8 cellular contexts compared by ENCODE assay signal in genomic region chr6:33208089-33208967, GRCh38. TPM values are rescaled to one million over a fixed set of nuclear protein-coding genes. Genes with fewer than 3 reads are reported as not detected.
DNase-seq lines count a peak whose midpoint lies in the region; ATAC-seq and TF ChIP-seq lines count a peak whose summit lies in the region.

RING1 (plus strand) TSS chr6:33208500; CDS start chr6:33208823, 323 bp downstream.

- H3K4me3 Mint-ChIP-seq in activated CD4-positive, alpha-beta T cell treated with anti-CD3 and anti-CD28 coated beads, Interleukin-2, amount 10 ng/mL, durations not matched to agents 24 days and 14 days: peak within 1 kb of the TSS; percentile 89

- H3K4me1 Mint-ChIP-seq in activated CD4-positive, alpha-beta T cell treated with anti-CD3 and anti-CD28 coated beads, Interleukin-2, amount 10 ng/mL, durations not matched to agents 24 days and 14 days: peaks cover 46% of the 10 kb centered on the region

- no peaks in the 10 kb centered on the region for H3K9me3 Mint-ChIP-seq in activated CD4-positive, alpha-beta T cell treated with anti-CD3 and anti-CD28 coated beads, Interleukin-2, amount 10 ng/mL, durations not matched to agents 24 days and 14 days

- peaks cover 41% of the 10 kb centered on the region for H3K36me3 Mint-ChIP-seq in activated CD4-positive, alpha-beta T cell treated with anti-CD3 and anti-CD28 coated beads, Interleukin-2, amount 10 ng/mL, durations not matched to agents 24 days and 14 days (ENCODE audit: low read depth)

- H3K4me3 ChIP-seq in colonic mucosa: peak within 1 kb of the TSS; percentile 81

- ATAC-seq in HG02678 (IDR thresholded peaks at IDR 0.05; ENCODE audit: unreplicated experiment): peak; percentile 56
- ATAC-seq in left colon: peak; percentile 75
- ATAC-seq in HG03280 (IDR thresholded peaks at IDR 0.05; ENCODE audit: unreplicated experiment): no peak

- peaks cover 4% of the 10 kb centered on the region for H3K4me1 ChIP-seq in colonic mucosa

- no peaks in the 10 kb centered on the region for H3K27me3 ChIP-seq in colonic mucosa

- peak within 1 kb of the TSS; percentile 97 for H3K27ac Mint-ChIP-seq in activated CD4-positive, alpha-beta T cell treated with anti-CD3 and anti-CD28 coated beads, Interleukin-2, amount 10 ng/mL, durations not matched to agents 24 days and 14 days

- peak within 1 kb of the TSS; percentile 96 to 99 for H3K9ac ChIP-seq in colonic mucosa (ENCODE audit: low read depth in 2 of 2, low read length in 2 of 2)

- DNase-seq in GDM1 (lab: John Stamatoyannopoulos, UW): peak; percentile 79
- peak; percentile 18 for DNase-seq in NCI-H446 treated with DMSO at 0.1 percent for 48 hours (lab: John Stamatoyannopoulos, UW)
- DNase-seq in activated CD4-positive, alpha-beta T cell treated with anti-CD3 and anti-CD28 coated beads, Interleukin-2, amount 10 ng/mL, durations not matched to agents 24 days and 14 days: peak; percentile 97
- DNase-seq in colonic mucosa: peak; percentile 85
- DNase-seq in left colon: peak; percentile 84 to 93
- peak; percentile 65 to 83 (median 74) for DNase-seq in stimulated activated CD4-positive, alpha-beta T cell treated with anti-CD3 and anti-CD28 coated beads, Interleukin-1b, Interleukin-23, amount 100 ng/mL, for 24 hours (ENCODE audit: low read depth in 4 of 4, low spot score in 1 of 4)

- TF ChIP-seq CTCF in colonic mucosa (IDR thresholded peaks at IDR 0.05): no peak

- intact Hi-C loops in activated CD4-positive, alpha-beta T cell treated with anti-CD3 and anti-CD28 coated beads, Interleukin-2, amount 10 ng/mL, durations not matched to agents 24 days and 14 days (cut with micrococcal nuclease): loop anchor here (1.0 to 10.0 kb wide), 3 partner anchors 40 to 1474 kb away; partner anchors contain the start of genes AGPAT1, CLIC1 and RNF5
- intact Hi-C loops in colonic mucosa (cut with DNase I): no loop called here
- intact Hi-C loops in left colon (cut with DNase I, micrococcal nuclease): no loop called here

- H3K27me3 Mint-ChIP-seq in activated CD4-positive, alpha-beta T cell treated with anti-CD3 and anti-CD28 coated beads, Interleukin-2, amount 10 ng/mL, durations not matched to agents 24 days and 14 days: peaks cover 13% of the 10 kb centered on the region

- H3K9me3 ChIP-seq in colonic mucosa: no peaks in the 10 kb centered on the region

- peak within 1 kb of the TSS; percentile 85 for H3K27ac ChIP-seq in colonic mucosa

- H3K36me3 ChIP-seq in colonic mucosa: no peaks in the 10 kb centered on the region

RNA-seq across cellular contexts. Expression of gene RING1, which starts in this region (rescaled TPM):
- 44.4 and 47.6 TPM in 2 replicates for total RNA-seq in activated CD4-positive, alpha-beta T cell treated with anti-CD3 and anti-CD28 coated beads, Interleukin-2, amount 10 ng/mL, durations not matched to agents 24 days and 14 days
- 10 to 100 TPM; 24.8 to 30.9 TPM for total RNA-seq in colonic mucosa
- 10 to 100 TPM; 27.4 to 29.7 TPM for total RNA-seq in left colon

Comparison
In these comparisons a context has a peak if more than half of its experiments do, and no peak if none do; other contexts are left out.
1. DNase-seq: peak in every context shown above with its lines; median percentile 97 in activated CD4-positive, alpha-beta T cell treated with anti-CD3 and anti-CD28 coated beads, Interleukin-2, amount 10 ng/mL, durations not matched to agents 24 days and 14 days; 88 in left colon; 85 in colonic mucosa; 79 in GDM1; 74 in stimulated activated CD4-positive, alpha-beta T cell treated with anti-CD3 and anti-CD28 coated beads, Interleukin-1b, Interleukin-23, amount 100 ng/mL, for 24 hours; 18 in NCI-H446 treated with DMSO at 0.1 percent for 48 hours.